In the genomic region with DNA sequence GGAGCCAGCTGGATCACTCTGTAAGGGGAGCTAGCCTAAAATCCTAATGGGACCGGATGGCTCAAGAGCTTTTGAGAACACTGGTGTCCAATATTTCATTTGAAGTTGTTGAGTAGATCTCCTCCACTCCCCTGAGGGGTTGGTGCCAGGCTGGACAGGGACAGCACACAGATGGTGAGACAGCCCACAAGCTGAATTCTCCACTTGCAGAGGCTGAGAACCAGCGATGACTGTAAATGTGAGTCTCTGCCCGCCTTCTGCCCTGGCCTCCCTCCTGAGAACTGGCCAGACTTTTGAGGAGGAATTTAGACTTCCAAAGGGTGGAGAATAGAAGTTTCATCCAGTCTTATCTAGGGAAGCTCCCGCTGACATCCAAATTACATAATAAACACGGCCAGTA, we compare ENCODE assay signal across 16 cellular contexts. TPM values are rescaled to one million over a fixed set of nuclear protein-coding genes. Genes with fewer than 3 reads are reported as not detected.
DNase-seq lines count a peak whose midpoint lies in the region; ATAC-seq and TF ChIP-seq lines count a peak whose summit lies in the region.
"Had no signal": no experiment of that assay in that cellular context is flagged by ENCODE, and none has a peak within 500 bp of the region (broad histone marks: within the 10 kb centered on the region; RNA-seq: fewer than 3 reads in every experiment).

No MANE protein-coding gene starts in this region.

- H3K9me3 ChIP-seq in heart left ventricle (no peaks in the 10 kb centered on the region), adrenal gland (replicated peaks in 1 of 3) (no peaks in the 10 kb centered on the region), gastrocnemius medialis (no peaks in the 10 kb centered on the region), suprapubic skin (no peaks in the 10 kb centered on the region), WERI-Rb-1 (ENCODE audit: severe bottlenecking) (no peaks in the 10 kb centered on the region)

- TF ChIP-seq CTCF in heart left ventricle (IDR thresholded peaks at IDR 0.05) (no peak), adrenal gland (IDR thresholded peaks at IDR 0.05) (no peak), gastrocnemius medialis (IDR thresholded peaks at IDR 0.05 in 4 of 5, conservative IDR thresholded peaks at IDR 0.05 in 1 of 5) (no peak), suprapubic skin (IDR thresholded peaks at IDR 0.05) (no peak), WERI-Rb-1 (IDR thresholded peaks at IDR 0.05; ENCODE audit: low read depth, low read length) (no peak)

- H3K27me3 ChIP-seq in heart left ventricle: no peaks in the 10 kb centered on the region
- H3K27me3 ChIP-seq in adrenal gland: no peaks in the 10 kb centered on the region
- H3K27me3 ChIP-seq in gastrocnemius medialis: no peaks in the 10 kb centered on the region
- H3K27me3 ChIP-seq in suprapubic skin: no peaks in the 10 kb centered on the region
- no peaks in the 10 kb centered on the region for H3K27me3 ChIP-seq in WERI-Rb-1 (ENCODE audit: insufficient read depth, low read depth, severe bottlenecking)

- in situ Hi-C loops in gastrocnemius medialis (cut with MboI; ENCODE audit: low sequenced_read_pairs in 4 of 4): loop anchor here (25.0 kb wide), 1 partner anchor 518 kb away; no protein-coding TSS in a partner anchor

- TF ChIP-seq POLR2A in heart left ventricle (IDR thresholded peaks at IDR 0.05): no peak
- TF ChIP-seq POLR2A in adrenal gland (IDR thresholded peaks at IDR 0.05): no peak
- no peak for TF ChIP-seq POLR2A in gastrocnemius medialis (IDR thresholded peaks at IDR 0.05)
- TF ChIP-seq POLR2A in suprapubic skin (IDR thresholded peaks at IDR 0.05): no peak

- H3K4me1 ChIP-seq in heart left ventricle: peaks cover 0 to 44% (median 6%) of the 10 kb centered on the region in 12 donors
- H3K4me1 ChIP-seq in adrenal gland (replicated peaks in 1 of 2): peaks cover 26 to 39% of the 10 kb centered on the region in 2 donors
- peaks cover 18 to 56% of the 10 kb centered on the region in 2 donors for H3K4me1 ChIP-seq in gastrocnemius medialis
- no peaks in the 10 kb centered on the region for H3K4me1 ChIP-seq in suprapubic skin

- H3K36me3 ChIP-seq in heart left ventricle (peaks cover 0 to 18% (median 0%) of the 10 kb centered on the region in 9 donors), adrenal gland (replicated peaks in 1 of 2) (no peaks in the 10 kb centered on the region), gastrocnemius medialis (no peaks in the 10 kb centered on the region), suprapubic skin (no peaks in the 10 kb centered on the region), WERI-Rb-1 (no peaks in the 10 kb centered on the region)

- H3K27ac ChIP-seq in heart left ventricle: peak overlapping the region; percentile 81 to 96 (median 86)
- peak overlapping the region; percentile 61 to 87 (median 78) for H3K27ac ChIP-seq in adrenal gland
- H3K27ac ChIP-seq in gastrocnemius medialis: peak overlapping the region; percentile 92 to 97 (median 94)
- H3K27ac ChIP-seq in suprapubic skin: no peak overlapping the region
- H3K27ac ChIP-seq in WERI-Rb-1: no peak overlapping the region
- H3K27ac ChIP-seq: 22Rv1, GM23248 had no signal

- intact Hi-C loops in heart left ventricle (cut with DNase I): loop anchor here in 7 of 10 donors (5.0 to 10.0 kb wide), 5 partner anchors 55 to 525 kb away; a partner anchor contains a TSS
- intact Hi-C loops in cardiac septum (cut with DNase I): no loop called here
- intact Hi-C loops in adrenal gland (cut with DNase I): loop anchor here in 1 of 2 donors (10.0 kb wide), 1 partner anchor 515 kb away; no protein-coding TSS in a partner anchor
- intact Hi-C loops in gastrocnemius medialis (cut with DNase I; ENCODE audit: low total_unique reads): loop anchor here (2.0 to 5.0 kb wide), 2 partner anchors 55 to 398 kb away; a partner anchor contains a TSS

- no peak for ATAC-seq in heart left ventricle
- ATAC-seq in gastrocnemius medialis: peak; percentile 28 to 43
- ATAC-seq: CD8-positive, alpha-beta T cell; HCT116 had no signal

- no peak for TF ChIP-seq EP300 in suprapubic skin (IDR thresholded peaks at IDR 0.05)

- WGBS in heart left ventricle, 4 donors: 70 to 77% (median 72%) methylated on average over 5 of the region's 5 CpGs
- WGBS in adrenal gland, 4 donors: 70 to 90% (median 85%) methylated on average over 5 of the region's 5 CpGs
- WGBS in suprapubic skin: 93% methylated on average over 5 of the region's 5 CpGs

- no peak for DNase-seq in heart left ventricle
- no peak for DNase-seq in cardiac septum (ENCODE audit: low spot score)
- no peak for DNase-seq in adrenal gland
- peak; percentile 1 for DNase-seq in mucosa of gallbladder (ENCODE audit: low spot score)
- DNase-seq in gastrocnemius medialis: peak; percentile 64 to 85
- DNase-seq in suprapubic skin (ENCODE audit: low spot score in 2 of 2): no peak
- DNase-seq in activated effector memory CD4-positive, alpha-beta T cell treated with Interleukin-2 at 50 U/mL for 16 hours: no peak
- no peak for DNase-seq in WERI-Rb-1
- DNase-seq: CD8-positive, alpha-beta T cell; COR-L47; DMS153; DMS79 treated with DMSO at 0.1 percent for 48 hours; EL; GM23248 had no signal

- H3K4me3 ChIP-seq in heart left ventricle (no peak overlapping the region), adrenal gland (no peak overlapping the region), gastrocnemius medialis (no peak overlapping the region), suprapubic skin (no peak overlapping the region), WERI-Rb-1 (ENCODE audit: low read depth, low read length) (no peak overlapping the region)
- H3K4me3 ChIP-seq: GM23248 had no signal

RNA-seq across cellular contexts. Expression of a gene that starts 20.5 kb away (rescaled TPM):
- 100 to 1,000 TPM; 141 to 915 (median 310) TPM for total RNA-seq in heart left ventricle
- 100 to 1,000 TPM; 193 to 243 TPM for polyA plus RNA-seq in heart left ventricle
- 168 TPM for total RNA-seq in cardiac septum
- total RNA-seq in adrenal gland: 100 to 1,000 TPM in 7 of 8 donors, 10 to 100 TPM in 1; 30.1 to 990 (median 609) TPM
- polyA plus RNA-seq in adrenal gland: 100 to 1,000 TPM in 2 of 3 donors, 10 to 100 TPM in 1; 33.8 to 453 (median 261) TPM
- total RNA-seq in mucosa of gallbladder: 109 TPM
- 1,000 to 10,000 TPM in 3 of 4 donors, 100 to 1,000 TPM in 1; 950 to 2,403 (median 1,384) TPM for total RNA-seq in gastrocnemius medialis
- total RNA-seq in suprapubic skin: 100 to 1,000 TPM in 1 of 4 donors, 10 to 100 TPM in 3; 41.9 to 113 (median 59.8) TPM

RNA-seq across cellular contexts. Expression of a gene that starts 49.2 kb away (rescaled TPM):
- total RNA-seq in heart left ventricle (10 to 100 TPM; 17.2 to 30.9 (median 21.7) TPM), cardiac septum (21.5 TPM), adrenal gland (10 to 100 TPM; 32.7 to 63.5 (median 45.7) TPM), mucosa of gallbladder (35.2 TPM), gastrocnemius medialis (10 to 100 TPM; 24.8 to 41.4 (median 34.1) TPM), suprapubic skin (10 to 100 TPM; 14.9 to 28.5 (median 20.2) TPM)
- polyA plus RNA-seq in heart left ventricle (10 to 100 TPM; 12.3 to 18.3 TPM), adrenal gland (10 to 100 TPM; 27.2 to 37.0 (median 28.7) TPM)

Comparison
In these comparisons a context has a peak if more than half of its experiments do, and no peak if none do; other contexts are left out.
1. ATAC-seq: peak in gastrocnemius medialis (2 of 2); none in heart left ventricle (0 of 4).
2. DNase-seq: peak in mucosa of gallbladder (single experiment) and gastrocnemius medialis (2 of 2); none in heart left ventricle (0 of 5), cardiac septum (single experiment), adrenal gland (0 of 7), suprapubic skin (0 of 2), activated effector memory CD4-positive, alpha-beta T cell treated with Interleukin-2 at 50 U/mL for 16 hours (single experiment) and WERI-Rb-1 (single experiment).
3. H3K27ac ChIP-seq: peak in heart left ventricle (12 of 12), adrenal gland (5 of 5) and gastrocnemius medialis (4 of 4); none in suprapubic skin (single experiment) and WERI-Rb-1 (single experiment).